Comparison of ENCODE assay signal across 24 cellular contexts in genomic region chr5:76419597-76419996, GRCh38. TPM values are rescaled to one million over a fixed set of nuclear protein-coding genes. Genes with fewer than 3 reads are reported as not detected.
DNase-seq lines count a peak whose midpoint lies in the region; ATAC-seq and TF ChIP-seq lines count a peak whose summit lies in the region.
"Had no signal": no experiment of that assay in that cellular context is flagged by ENCODE, and none has a peak within 500 bp of the region (broad histone marks: within the 10 kb centered on the region; RNA-seq: fewer than 3 reads in every experiment).

No MANE protein-coding gene starts in this region.

- H3K27ac ChIP-seq in HEK293 (ENCODE audit: extremely low read depth, low read depth, low read length) (no peak overlapping the region), hepatocyte (no peak overlapping the region)
- H3K27ac ChIP-seq: SJSA1 had no signal

- H3K36me3 ChIP-seq in HEK293 (ENCODE audit: control insufficient read depth in 2 of 2, insufficient read depth in 1 of 2, low read length in 2 of 2) (no peaks in the 10 kb centered on the region), hepatocyte (replicated peaks; ENCODE audit: insufficient read depth, low read depth) (no peaks in the 10 kb centered on the region)
- H3K36me3 ChIP-seq: BE2C, SJSA1 had no signal

- H3K4me3 Mint-ChIP-seq in activated naive CD8-positive, alpha-beta T cell: no peak overlapping the region
- no peak overlapping the region for H3K4me3 Mint-ChIP-seq in activated naive CD8-positive, alpha-beta T cell treated with anti-CD3 and anti-CD28 coated beads, Interleukin-2, amount 50 U/mL, for 24 hours
- peak overlapping the region in 1 of 10 donors; percentile 20 for H3K4me3 Mint-ChIP-seq in naive thymus-derived CD8-positive, alpha-beta T cell

- H3K4me2 ChIP-seq in hepatocyte: no peak overlapping the region

- no peak for ATAC-seq in activated naive CD8-positive, alpha-beta T cell treated with anti-CD3 and anti-CD28 coated beads, Interleukin-2, amount 50 U/mL, for 24 hours
- no peak for ATAC-seq in naive thymus-derived CD8-positive, alpha-beta T cell

- H3K27me3 Mint-ChIP-seq in activated naive CD8-positive, alpha-beta T cell: no peaks in the 10 kb centered on the region
- H3K27me3 Mint-ChIP-seq in activated naive CD8-positive, alpha-beta T cell treated with anti-CD3 and anti-CD28 coated beads, Interleukin-2, amount 50 U/mL, for 24 hours: no peaks in the 10 kb centered on the region
- no peaks in the 10 kb centered on the region for H3K27me3 Mint-ChIP-seq in naive thymus-derived CD8-positive, alpha-beta T cell

- no peaks in the 10 kb centered on the region for H4K20me1 ChIP-seq in hepatocyte (ENCODE audit: insufficient read depth, poor library complexity, severe bottlenecking)

- no peaks in the 10 kb centered on the region for H3K9me3 ChIP-seq in HEK293 (ENCODE audit: control insufficient read depth, insufficient read depth, low read depth, low read length)
- no peaks in the 10 kb centered on the region for H3K9me3 ChIP-seq in hepatocyte (ENCODE audit: low read depth)
- H3K9me3 ChIP-seq: BE2C, SJSA1 had no signal

- H3K4me3 ChIP-seq in HEK293 (ENCODE audit: low read depth, low read length): no peak overlapping the region
- no peak overlapping the region for H3K4me3 ChIP-seq in hepatocyte
- H3K4me3 ChIP-seq: SJSA1 had no signal

- H3K27me3 ChIP-seq in hepatocyte: no peaks in the 10 kb centered on the region

- H3K79me2 ChIP-seq in hepatocyte: peaks cover 55% of the 10 kb centered on the region

- H3K9me2 ChIP-seq in hepatocyte (replicated peaks; ENCODE audit: insufficient read depth): no peaks in the 10 kb centered on the region

- no peak for TF ChIP-seq CTCF in HEK293 (tag by site-specific recombination; IDR thresholded peaks at IDR 0.05)
- TF ChIP-seq CTCF in hepatocyte (IDR thresholded peaks at IDR 0.05; ENCODE audit: poor library complexity): no peak

- no peak for DNase-seq in activated naive CD8-positive, alpha-beta T cell treated with anti-CD3 and anti-CD28 coated beads, Interleukin-2, amount 50 U/mL, for 24 hours
- no peak for DNase-seq in naive thymus-derived CD8-positive, alpha-beta T cell
- no peak for DNase-seq in stimulated activated naive CD4-positive, alpha-beta T cell (lab: John Stamatoyannopoulos, UW)
- no peak for DNase-seq in NCI-H2171 treated with DMSO at 0.1 percent for 48 hours (lab: John Stamatoyannopoulos, UW)
- no peak for DNase-seq in hepatocyte (ENCODE audit: low spot score)
- DNase-seq: 8988T, ACHN, BE2C, Calu3, DMS79 treated with DMSO at 0.1 percent for 48 hours, GF-D8, KBM-7, MV-4-11, NCI-H1105, NCI-H1436 treated with DMSO at 0.1 percent for 48 hours, NCI-H187 treated with DMSO at 0.1 percent for 48 hours, NCI-H2107, NCI-H2227 treated with DMSO at 0.1 percent for 48 hours, NCI-H526 treated with DMSO at 0.1 percent for 48 hours, Right ventricle myocardium superior, RPMI8226 had no signal

- no peaks in the 10 kb centered on the region for H3K9me3 Mint-ChIP-seq in activated naive CD8-positive, alpha-beta T cell (ENCODE audit: low read depth)
- H3K9me3 Mint-ChIP-seq in activated naive CD8-positive, alpha-beta T cell treated with anti-CD3 and anti-CD28 coated beads, Interleukin-2, amount 50 U/mL, for 24 hours: no peaks in the 10 kb centered on the region
- H3K9me3 Mint-ChIP-seq in naive thymus-derived CD8-positive, alpha-beta T cell: no peaks in the 10 kb centered on the region

- H3K4me1 ChIP-seq in HEK293 (ENCODE audit: control insufficient read depth, insufficient read depth, low read length): 0 out of 2 replicates have a peak, but pooled peaks cover 3% of the 10 kb centered on the region
- peaks cover 5% of the 10 kb centered on the region for H3K4me1 ChIP-seq in hepatocyte (ENCODE audit: insufficient read depth)
- H3K4me1 ChIP-seq: BE2C, SJSA1 had no signal

- WGBS in hepatocyte (ENCODE audit: low lambda C conversion rate, missing lambda C conversion rate): 100% methylated on average over 1 of the region's 1 CpG

- peak overlapping the region; percentile 35 for H3K27ac Mint-ChIP-seq in activated naive CD8-positive, alpha-beta T cell
- no peak overlapping the region for H3K27ac Mint-ChIP-seq in activated naive CD8-positive, alpha-beta T cell treated with anti-CD3 and anti-CD28 coated beads, Interleukin-2, amount 50 U/mL, for 24 hours
- peak overlapping the region in 6 of 10 donors; percentile 11 to 41 (median 19) for H3K27ac Mint-ChIP-seq in naive thymus-derived CD8-positive, alpha-beta T cell

- CTCF ChIA-PET in HEK293 (lab: Yijun Ruan, JAX): interaction anchor here (0.9 kb wide), 1 partner anchor 16 kb away, joined by 6 read pairs; no protein-coding TSS in a partner anchor

- peaks cover 56% of the 10 kb centered on the region for H3K4me1 Mint-ChIP-seq in activated naive CD8-positive, alpha-beta T cell (ENCODE audit: low read depth)
- peaks cover 33% of the 10 kb centered on the region for H3K4me1 Mint-ChIP-seq in activated naive CD8-positive, alpha-beta T cell treated with anti-CD3 and anti-CD28 coated beads, Interleukin-2, amount 50 U/mL, for 24 hours
- peaks cover 26 to 72% (median 60%) of the 10 kb centered on the region in 4 donors for H3K4me1 Mint-ChIP-seq in naive thymus-derived CD8-positive, alpha-beta T cell

- POLR2A ChIA-PET in HEK293 (lab: Yijun Ruan, JAX): no interaction called here
- POLR2A ChIA-PET in naive thymus-derived CD8-positive, alpha-beta T cell (lab: Charles Lee): no interaction called here

- peaks cover 6% of the 10 kb centered on the region for H3K36me3 Mint-ChIP-seq in activated naive CD8-positive, alpha-beta T cell
- H3K36me3 Mint-ChIP-seq in activated naive CD8-positive, alpha-beta T cell treated with anti-CD3 and anti-CD28 coated beads, Interleukin-2, amount 50 U/mL, for 24 hours (ENCODE audit: low read depth): peaks cover 2% of the 10 kb centered on the region
- peaks cover 0 to 24% (median 2%) of the 10 kb centered on the region in 3 donors for H3K36me3 Mint-ChIP-seq in naive thymus-derived CD8-positive, alpha-beta T cell

- H2AFZ ChIP-seq in hepatocyte: no peak overlapping the region

TF ChIP-seq in HEK293, 187 proteins besides CTCF, POLR2A, EP300 and RAD21:
- TF ChIP-seq SCRT2 (tag by site-specific recombination; IDR thresholded peaks at IDR 0.05) (peak; percentile 67), SCRT1 (tag by site-specific recombination; IDR thresholded peaks at IDR 0.05; ENCODE audit: borderline replicate concordance) (peak; percentile 83), ZNF404 (tag by site-specific recombination; IDR thresholded peaks at IDR 0.05) (no peak)

RNA-seq across cellular contexts. Expression of gene IQGAP2, which starts 16.5 kb away (rescaled TPM):
- 10 to 100 TPM; 66.7 to 74.0 TPM for total RNA-seq in naive thymus-derived CD8-positive, alpha-beta T cell
- 10 to 100 TPM; 16.2 to 22.0 (median 19.5) TPM for polyA plus RNA-seq in naive thymus-derived CD8-positive, alpha-beta T cell
- 60.3 and 78.9 TPM in 2 replicates for total RNA-seq in hepatocyte
- 34.5 and 37.2 TPM in 2 replicates for polyA plus RNA-seq in hepatocyte
